ENCODE assay signal across 1 cellular context in the genomic region with DNA sequence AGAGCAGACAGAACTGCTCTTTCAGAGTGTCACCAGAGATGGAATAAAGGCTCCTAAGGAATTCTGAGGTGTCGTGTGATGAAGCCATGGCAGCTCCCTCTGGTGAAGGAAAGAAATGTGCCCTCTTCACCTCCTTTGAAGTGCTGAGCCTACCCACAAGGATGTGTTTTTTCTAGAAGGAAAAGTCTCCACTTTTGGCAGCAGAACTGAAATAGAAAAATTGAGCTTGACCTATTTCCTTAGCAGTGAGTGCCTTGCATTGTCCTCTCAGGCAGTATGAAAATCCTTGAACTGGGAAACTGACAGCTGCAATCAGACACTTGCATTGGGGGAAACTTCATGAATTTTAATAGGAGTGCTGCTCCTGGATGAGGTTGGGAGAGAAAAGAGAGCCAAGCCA.
TF ChIP-seq lines count a peak whose summit lies in the region.

No MANE protein-coding gene starts in this region.

TF ChIP-seq in HepG2, 621 proteins besides CTCF, POLR2A, EP300 and RAD21 (continued from another document):
- TF ChIP-seq SRF (IDR thresholded peaks at IDR 0.05; ENCODE audit: low read depth, low read length), result no peak
- TF ChIP-seq, protein P1, sequence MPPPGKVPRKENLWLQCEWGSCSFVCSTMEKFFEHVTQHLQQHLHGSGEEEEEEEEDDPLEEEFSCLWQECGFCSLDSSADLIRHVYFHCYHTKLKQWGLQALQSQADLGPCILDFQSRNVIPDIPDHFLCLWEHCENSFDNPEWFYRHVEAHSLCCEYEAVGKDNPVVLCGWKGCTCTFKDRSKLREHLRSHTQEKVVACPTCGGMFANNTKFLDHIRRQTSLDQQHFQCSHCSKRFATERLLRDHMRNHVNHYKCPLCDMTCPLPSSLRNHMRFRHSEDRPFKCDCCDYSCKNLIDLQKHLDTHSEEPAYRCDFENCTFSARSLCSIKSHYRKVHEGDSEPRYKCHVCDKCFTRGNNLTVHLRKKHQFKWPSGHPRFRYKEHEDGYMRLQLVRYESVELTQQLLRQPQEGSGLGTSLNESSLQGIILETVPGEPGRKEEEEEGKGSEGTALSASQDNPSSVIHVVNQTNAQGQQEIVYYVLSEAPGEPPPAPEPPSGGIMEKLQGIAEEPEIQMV (CRISPR knock-in tag; IDR thresholded peaks at IDR 0.05; ENCODE audit: low read depth), result no peak
TF ChIP-seq in HepG2: peak in this region for 0.
